12 cellular contexts compared by ENCODE assay signal in genomic region chr2:72548081-72548764, GRCh38.
"Had no signal": no experiment of that assay in that cellular context is flagged by ENCODE, and none has a peak within 500 bp of the region (broad histone marks: within the 10 kb centered on the region; RNA-seq: fewer than 3 reads in every experiment).

No MANE protein-coding gene starts in this region.

- H3K27ac Mint-ChIP-seq: neural progenitor cell; stimulated activated memory B cell treated with anti-CD40 and anti-IgM and Interleukin-4, amounts not matched to agents 10 μg/mL and 1 μg/mL and 100 μg/mL, for 72 hours had no signal

- H3K4me1 Mint-ChIP-seq: neural progenitor cell; stimulated activated memory B cell treated with anti-CD40 and anti-IgM and Interleukin-4, amounts not matched to agents 10 μg/mL and 1 μg/mL and 100 μg/mL, for 72 hours had no signal

- H3K9me3 Mint-ChIP-seq: neural progenitor cell; stimulated activated memory B cell treated with anti-CD40 and anti-IgM and Interleukin-4, amounts not matched to agents 10 μg/mL and 1 μg/mL and 100 μg/mL, for 72 hours had no signal

- H3K36me3 Mint-ChIP-seq: neural progenitor cell had no signal

- H3K4me3 Mint-ChIP-seq: neural progenitor cell; stimulated activated memory B cell treated with anti-CD40 and anti-IgM and Interleukin-4, amounts not matched to agents 10 μg/mL and 1 μg/mL and 100 μg/mL, for 72 hours had no signal

- H3K27me3 Mint-ChIP-seq: stimulated activated memory B cell treated with anti-CD40 and anti-IgM and Interleukin-4, amounts not matched to agents 10 μg/mL and 1 μg/mL and 100 μg/mL, for 72 hours had no signal

- DNase-seq: activated CD4-positive, alpha-beta T cell treated with anti-CD3 and anti-CD28 coated beads for 1 hour; activated CD4-positive, alpha-beta T cell treated with anti-CD3 and anti-CD28 coated beads, Interleukin-2, amount 50 U/mL, for 4 hours; activated naive CD4-positive, alpha-beta T cell treated with anti-CD3 and anti-CD28 coated beads, Interleukin-2, amount 50 U/mL, for 16 hours; hypothalamus; kidney; lower lobe of right lung; midbrain; ovary; thyroid gland; uterus had no signal
